ENCODE assay signal across 9 cellular contexts in the genomic region with DNA sequence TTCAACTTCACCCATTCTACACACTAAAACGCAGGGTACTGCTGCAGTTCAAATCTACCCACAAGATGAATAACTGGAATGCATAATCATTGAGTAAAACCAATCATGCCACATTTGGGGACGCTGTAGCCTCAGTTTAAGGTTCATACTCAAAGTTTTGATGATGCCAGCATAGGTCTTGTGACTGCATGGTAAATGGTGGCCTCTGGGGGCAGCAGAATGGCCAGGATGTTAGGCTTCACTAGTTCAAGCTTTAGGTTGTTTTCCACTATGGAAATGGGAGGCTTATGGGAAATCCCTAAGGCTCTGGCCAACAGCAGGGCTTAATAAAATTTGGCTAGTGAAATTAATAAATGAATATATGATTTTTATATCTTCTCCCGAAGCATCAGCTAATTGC.
DNase-seq lines count a peak whose midpoint lies in the region; ATAC-seq and TF ChIP-seq lines count a peak whose summit lies in the region.
"Had no signal": no experiment of that assay in that cellular context is flagged by ENCODE, and none has a peak within 500 bp of the region (broad histone marks: within the 10 kb centered on the region; RNA-seq: fewer than 3 reads in every experiment).

No MANE protein-coding gene starts in this region.

- H3K9me3 Mint-ChIP-seq in activated CD4-positive, alpha-beta memory T cell treated with anti-CD3 and anti-CD28 coated beads for 36 hours: no peaks in the 10 kb centered on the region
- no peaks in the 10 kb centered on the region for H3K9me3 Mint-ChIP-seq in activated CD4-positive, alpha-beta memory T cell treated with anti-CD3 and anti-CD28 coated beads, Interleukin-2, amount 10 ng/mL, durations not matched to agents 7 days and 5 days
- H3K9me3 Mint-ChIP-seq in stimulated activated memory B cell treated with anti-CD40 and anti-IgM and Interleukin-4, amounts not matched to agents 10 μg/mL and 1 μg/mL and 100 μg/mL, for 72 hours: no peaks in the 10 kb centered on the region
- H3K9me3 Mint-ChIP-seq: CD4-positive, alpha-beta memory T cell had no signal

- DNase-seq in activated CD4-positive, alpha-beta memory T cell treated with anti-CD3 and anti-CD28 coated beads for 36 hours: peak; percentile 24
- no peak for DNase-seq in activated CD4-positive, alpha-beta memory T cell treated with anti-CD3 and anti-CD28 coated beads, Interleukin-2, amount 10 ng/mL, durations not matched to agents 7 days and 5 days
- peak in 1 of 2 donors; percentile 27 for DNase-seq in cardiac fibroblast (ENCODE audit: low read depth in 2 of 2)
- DNase-seq in activated effector memory CD4-positive, alpha-beta T cell treated with Interleukin-2 at 50 U/mL for 16 hours: no peak
- no peak for DNase-seq in left colon
- no peak for DNase-seq in NCI-H2171 treated with DMSO at 0.1 percent for 48 hours (lab: John Stamatoyannopoulos, UW)
- DNase-seq: CD4-positive, alpha-beta memory T cell had no signal

- H3K27ac Mint-ChIP-seq in activated CD4-positive, alpha-beta memory T cell treated with anti-CD3 and anti-CD28 coated beads for 36 hours: no peak overlapping the region
- H3K27ac Mint-ChIP-seq in activated CD4-positive, alpha-beta memory T cell treated with anti-CD3 and anti-CD28 coated beads, Interleukin-2, amount 10 ng/mL, durations not matched to agents 7 days and 5 days: no peak overlapping the region
- no peak overlapping the region for H3K27ac Mint-ChIP-seq in stimulated activated memory B cell treated with anti-CD40 and anti-IgM and Interleukin-4, amounts not matched to agents 10 μg/mL and 1 μg/mL and 100 μg/mL, for 72 hours
- H3K27ac Mint-ChIP-seq: CD4-positive, alpha-beta memory T cell had no signal

- H3K4me3 ChIP-seq in cardiac fibroblast (replicated peaks in 1 of 2; ENCODE audit: low read depth in 2 of 2, low read length in 2 of 2): no peak overlapping the region

- H3K4me1 Mint-ChIP-seq in activated CD4-positive, alpha-beta memory T cell treated with anti-CD3 and anti-CD28 coated beads for 36 hours (ENCODE audit: low read depth): no peaks in the 10 kb centered on the region
- no peaks in the 10 kb centered on the region for H3K4me1 Mint-ChIP-seq in activated CD4-positive, alpha-beta memory T cell treated with anti-CD3 and anti-CD28 coated beads, Interleukin-2, amount 10 ng/mL, durations not matched to agents 7 days and 5 days
- no peaks in the 10 kb centered on the region for H3K4me1 Mint-ChIP-seq in stimulated activated memory B cell treated with anti-CD40 and anti-IgM and Interleukin-4, amounts not matched to agents 10 μg/mL and 1 μg/mL and 100 μg/mL, for 72 hours
- H3K4me1 Mint-ChIP-seq: CD4-positive, alpha-beta memory T cell had no signal

- TF ChIP-seq EP300 in Ishikawa (IDR thresholded peaks at IDR 0.05; ENCODE audit: borderline replicate concordance): no peak

- peak; percentile 34 for ATAC-seq in stimulated activated memory B cell treated with anti-CD40 and anti-IgM and Interleukin-4, amounts not matched to agents 10 μg/mL and 1 μg/mL and 100 μg/mL, for 72 hours
- no peak for ATAC-seq in left colon

- CTCF ChIA-PET in activated CD4-positive, alpha-beta memory T cell treated with anti-CD3 and anti-CD28 coated beads for 36 hours (lab: Charles Lee): interaction anchor here (0.9 to 1.2 kb wide), 2 partner anchors 13 to 44 kb away, joined by 3 read pairs; no protein-coding TSS in a partner anchor
- CTCF ChIA-PET in activated CD4-positive, alpha-beta memory T cell treated with anti-CD3 and anti-CD28 coated beads, Interleukin-2, amount 10 ng/mL, durations not matched to agents 7 days and 5 days (lab: Charles Lee): interaction anchor here (1.3 kb wide), 1 partner anchor 192 kb away, joined by 4 read pairs; no protein-coding TSS in a partner anchor

- TF ChIP-seq CTCF in cardiac fibroblast (IDR thresholded peaks at IDR 0.05; ENCODE audit: low read depth, low read length): peak; percentile 38

- POLR2A ChIA-PET in activated CD4-positive, alpha-beta memory T cell treated with anti-CD3 and anti-CD28 coated beads for 36 hours (lab: Charles Lee): no interaction called here
- POLR2A ChIA-PET in activated CD4-positive, alpha-beta memory T cell treated with anti-CD3 and anti-CD28 coated beads, Interleukin-2, amount 10 ng/mL, durations not matched to agents 7 days and 5 days (lab: Charles Lee): no interaction called here

- peak; percentile 68 for TF ChIP-seq RAD21 in Ishikawa (IDR thresholded peaks at IDR 0.05; ENCODE audit: low read depth)

- H3K4me3 Mint-ChIP-seq in activated CD4-positive, alpha-beta memory T cell treated with anti-CD3 and anti-CD28 coated beads for 36 hours: no peak overlapping the region
- no peak overlapping the region for H3K4me3 Mint-ChIP-seq in activated CD4-positive, alpha-beta memory T cell treated with anti-CD3 and anti-CD28 coated beads, Interleukin-2, amount 10 ng/mL, durations not matched to agents 7 days and 5 days
- H3K4me3 Mint-ChIP-seq in stimulated activated memory B cell treated with anti-CD40 and anti-IgM and Interleukin-4, amounts not matched to agents 10 μg/mL and 1 μg/mL and 100 μg/mL, for 72 hours: no peak overlapping the region
- H3K4me3 Mint-ChIP-seq: CD4-positive, alpha-beta memory T cell had no signal

- H3K27me3 Mint-ChIP-seq in activated CD4-positive, alpha-beta memory T cell treated with anti-CD3 and anti-CD28 coated beads for 36 hours: peaks cover 20% of the 10 kb centered on the region
- H3K27me3 Mint-ChIP-seq in activated CD4-positive, alpha-beta memory T cell treated with anti-CD3 and anti-CD28 coated beads, Interleukin-2, amount 10 ng/mL, durations not matched to agents 7 days and 5 days: peaks cover 52% of the 10 kb centered on the region
- H3K27me3 Mint-ChIP-seq in stimulated activated memory B cell treated with anti-CD40 and anti-IgM and Interleukin-4, amounts not matched to agents 10 μg/mL and 1 μg/mL and 100 μg/mL, for 72 hours: peaks cover 51% of the 10 kb centered on the region

- H3K36me3 Mint-ChIP-seq in activated CD4-positive, alpha-beta memory T cell treated with anti-CD3 and anti-CD28 coated beads for 36 hours: no peaks in the 10 kb centered on the region
- no peaks in the 10 kb centered on the region for H3K36me3 Mint-ChIP-seq in activated CD4-positive, alpha-beta memory T cell treated with anti-CD3 and anti-CD28 coated beads, Interleukin-2, amount 10 ng/mL, durations not matched to agents 7 days and 5 days (ENCODE audit: low read depth)
- no peaks in the 10 kb centered on the region for H3K36me3 Mint-ChIP-seq in stimulated activated memory B cell treated with anti-CD40 and anti-IgM and Interleukin-4, amounts not matched to agents 10 μg/mL and 1 μg/mL and 100 μg/mL, for 72 hours
- H3K36me3 Mint-ChIP-seq: CD4-positive, alpha-beta memory T cell had no signal

- intact Hi-C loops in activated CD4-positive, alpha-beta memory T cell treated with anti-CD3 and anti-CD28 coated beads for 36 hours (cut with micrococcal nuclease): loop anchor here (5.0 kb wide), 1 partner anchor 194 kb away; no protein-coding TSS in a partner anchor
- intact Hi-C loops in left colon (cut with DNase I, micrococcal nuclease): no loop called here

TF ChIP-seq in Ishikawa, 13 proteins besides CTCF, POLR2A, EP300 and RAD21:
- TF ChIP-seq FOXM1 (IDR thresholded peaks at IDR 0.05; ENCODE audit: borderline replicate concordance, low read depth) (no peak), EGR1 (IDR thresholded peaks at IDR 0.05) (no peak), TAF1 (IDR thresholded peaks at IDR 0.05; ENCODE audit: low read depth) (no peak), ZBTB7A (IDR thresholded peaks at IDR 0.05; ENCODE audit: low read depth) (no peak), CEBPB (IDR thresholded peaks at IDR 0.05) (no peak), NFIC (IDR thresholded peaks at IDR 0.05) (no peak), REST (IDR thresholded peaks at IDR 0.05; ENCODE audit: low read depth) (no peak), YY1 (IDR thresholded peaks at IDR 0.05; ENCODE audit: low read depth) (no peak), USF1 (IDR thresholded peaks at IDR 0.05) (no peak), CREB1 (IDR thresholded peaks at IDR 0.05; ENCODE audit: low read depth) (no peak), TEAD4 (IDR thresholded peaks at IDR 0.05) (no peak), TCF12 (IDR thresholded peaks at IDR 0.05; ENCODE audit: low read depth) (no peak)
- TF ChIP-seq, protein P1, sequence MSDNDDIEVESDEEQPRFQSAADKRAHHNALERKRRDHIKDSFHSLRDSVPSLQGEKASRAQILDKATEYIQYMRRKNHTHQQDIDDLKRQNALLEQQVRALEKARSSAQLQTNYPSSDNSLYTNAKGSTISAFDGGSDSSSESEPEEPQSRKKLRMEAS (IDR thresholded peaks at IDR 0.05): no peak
